In genomic region chr17:50866261-50866949, GRCh38 we compare ENCODE assay signal across 8 cellular contexts. TPM values are rescaled to one million over a fixed set of nuclear protein-coding genes. Genes with fewer than 3 reads are reported as not detected.
A peak's percentile ranks its signal among the peaks of the same experiment; 100 is the strongest.
DNase-seq lines count a peak whose midpoint lies in the region; ATAC-seq and TF ChIP-seq lines count a peak whose summit lies in the region.

Gene TOB1, minus strand, starts transcription at chr17:50866354. Its CDS starts 2,337 bp downstream, at chr17:50864017.

- H3K4me1 ChIP-seq in left ventricle myocardium inferior (peaks cover 63% of the 10 kb centered on the region), prostate gland (replicated peaks) (no peaks in the 10 kb centered on the region)

- H3K27me3 ChIP-seq in left ventricle myocardium inferior (ENCODE audit: low read depth) (no peaks in the 10 kb centered on the region), prostate gland (replicated peaks; ENCODE audit: insufficient read depth) (no peaks in the 10 kb centered on the region)

- H3K9me3 ChIP-seq in left ventricle myocardium inferior (replicated peaks), result no peaks in the 10 kb centered on the region
- no peaks in the 10 kb centered on the region for H3K9me3 ChIP-seq in prostate gland

- H3K4me3 ChIP-seq in left ventricle myocardium inferior (peak within 1 kb of the TSS; percentile 94), prostate gland (peak within 1 kb of the TSS; percentile 79 to 98)

- peak within 1 kb of the TSS; percentile 100 for H3K27ac ChIP-seq in left ventricle myocardium inferior (replicated peaks)
- H3K27ac ChIP-seq in prostate gland, result peak within 1 kb of the TSS; percentile 100

- TF ChIP-seq CTCF in left ventricle myocardium inferior (IDR thresholded peaks at IDR 0.05; ENCODE audit: borderline replicate concordance), result no peak
- no peak for TF ChIP-seq CTCF in prostate gland (IDR thresholded peaks at IDR 0.05)

- H3K36me3 ChIP-seq in left ventricle myocardium inferior, result peaks cover 17% of the 10 kb centered on the region
- H3K36me3 ChIP-seq in prostate gland, result no peaks in the 10 kb centered on the region

- TF ChIP-seq POLR2A in GM15510 (IDR thresholded peaks at IDR 0.05; ENCODE audit: borderline replicate concordance, extremely low read depth, insufficient read length), result peak; percentile 100
- TF ChIP-seq POLR2A in prostate gland (IDR thresholded peaks at IDR 0.05), result peak; percentile 99

- peak; percentile 60 for ATAC-seq in HG02884 (IDR thresholded peaks at IDR 0.05; ENCODE audit: unreplicated experiment)

- intact Hi-C loops in T-helper 1 cell treated with Interleukin-12 subunit alpha and Interleukin-12 subunit beta and Interleukin-4 antibody, amounts not matched to agents 30 ng/mL and 1 ng/mL, for 36 hours (cut with micrococcal nuclease), result loop anchor here (1.0 to 5.0 kb wide), 5 partner anchors 287 to 561 kb away; partner anchors contain the start of genes MBTD1, NME1, NME2 and UTP18
- intact Hi-C loops in left ventricle myocardium inferior (cut with micrococcal nuclease) (no loop called here), prostate gland (cut with DNase I) (loop anchor here (1.0 kb wide), 1 partner anchor 38 kb away; no protein-coding TSS in a partner anchor)

- WGBS in prostate gland, result under 1% methylated on average over 49 of the region's 75 CpGs

- DNase-seq in NCI-H1694 (lab: John Stamatoyannopoulos, UW), result peak; percentile 90
- DNase-seq in amniotic epithelial cell (ENCODE audit: low read depth), result peak; percentile 92
- peak; percentile 99 for DNase-seq in left ventricle myocardium inferior
- peak; percentile 98 for DNase-seq in prostate gland (ENCODE audit: low spot score)
- peak; percentile 98 for DNase-seq in ureter (ENCODE audit: low spot score)

RNA-seq across cellular contexts. Expression of gene TOB1, which starts in this region (rescaled TPM):
- total RNA-seq in T-helper 1 cell treated with Interleukin-12 subunit alpha and Interleukin-12 subunit beta and Interleukin-4 antibody, amounts not matched to agents 30 ng/mL and 1 ng/mL, for 36 hours, result 49.4 and 51.9 TPM in 2 replicates
- total RNA-seq in left ventricle myocardium inferior (101 TPM), prostate gland (10 to 100 TPM; 37.1 to 64.7 TPM), ureter (195 TPM)

Comparison
In these comparisons a context has a peak if more than half of its experiments do, and no peak if none do; other contexts are left out.
1. Peak in every context shown above with its lines: DNase-seq, ATAC-seq, H3K4me3 ChIP-seq and H3K27ac ChIP-seq.